12 cellular contexts compared by ENCODE assay signal in the genomic region with DNA sequence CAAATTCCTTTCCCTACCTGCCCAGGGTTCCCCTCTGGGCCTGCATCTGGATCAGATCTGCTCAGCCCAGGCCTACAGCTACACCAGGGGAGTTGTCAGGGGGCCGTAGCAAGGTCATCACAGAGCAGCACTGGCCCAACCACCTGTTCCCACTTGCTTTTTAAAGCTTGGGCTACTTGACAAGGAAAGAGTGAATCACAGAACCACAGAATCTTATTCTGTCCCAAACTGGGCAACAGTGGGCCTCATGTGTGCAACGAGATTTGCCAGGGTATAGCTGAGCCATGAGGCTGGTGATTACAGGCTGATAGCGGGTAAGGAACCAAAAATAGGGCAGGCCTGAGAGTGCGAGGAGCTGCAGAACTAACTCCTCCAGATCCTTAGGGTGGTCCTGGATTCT.
DNase-seq lines count a peak whose midpoint lies in the region; TF ChIP-seq lines count a peak whose summit lies in the region.
"Had no signal": no experiment of that assay in that cellular context is flagged by ENCODE, and none has a peak within 500 bp of the region (broad histone marks: within the 10 kb centered on the region; RNA-seq: fewer than 3 reads in every experiment).

No MANE protein-coding gene starts in this region.

- DNase-seq in A172 (ENCODE audit: low spot score) = peak; percentile 54
- DNase-seq in RWPE1 (ENCODE audit: low spot score) = no peak
- DNase-seq in coronary artery (ENCODE audit: low spot score) = no peak
- no peak for DNase-seq in foreskin melanocyte
- no peak for DNase-seq in epidermal melanocyte (ENCODE audit: insufficient read length, low spot score)
- DNase-seq in H4 (ENCODE audit: low spot score) = no peak
- DNase-seq in SW 1271 (lab: John Stamatoyannopoulos, UW) = no peak
- DNase-seq: activated CD8-positive, alpha-beta T cell treated with anti-CD3 and anti-CD28 coated beads for 36 hours; Caco-2; NCI-H2171 treated with DMSO at 0.1 percent for 48 hours had no signal

- no peaks in the 10 kb centered on the region for H3K36me3 ChIP-seq in rectal smooth muscle tissue (ENCODE audit: control insufficient read depth, insufficient read depth, low read length)
- H3K36me3 ChIP-seq: vagina had no signal

- POLR2A ChIA-PET in RWPE1 (lab: Yijun Ruan, JAX; ENCODE audit: low non-redundant PET) = no interaction called here

- H3K27ac ChIP-seq in RWPE1 (peak overlapping the region; percentile 68), coronary artery (peak overlapping the region; percentile 64 to 77), rectal smooth muscle tissue (ENCODE audit: low read depth, low read length) (peak overlapping the region; percentile 19)
- H3K27ac ChIP-seq: vagina had no signal

- no peaks in the 10 kb centered on the region for H3K27me3 ChIP-seq in rectal smooth muscle tissue (ENCODE audit: control insufficient read depth, insufficient read depth, low read length)
- H3K27me3 ChIP-seq: vagina had no signal

- H3K4me3 ChIP-seq in coronary artery = no peak overlapping the region
- no peak overlapping the region for H3K4me3 ChIP-seq in rectal smooth muscle tissue (ENCODE audit: low read length)
- H3K4me3 ChIP-seq: vagina had no signal

- no peak overlapping the region for H3K9ac ChIP-seq in rectal smooth muscle tissue (ENCODE audit: low read length)

- CTCF ChIA-PET in RWPE1 (lab: Yijun Ruan, JAX) = no interaction called here

- peaks cover 14% of the 10 kb centered on the region for H3K4me1 ChIP-seq in rectal smooth muscle tissue (ENCODE audit: control insufficient read depth, insufficient read depth, low read length)

- TF ChIP-seq CTCF in RWPE1 (conservative IDR thresholded peaks at IDR 0.05; ENCODE audit: low read depth) (no peak), coronary artery (IDR thresholded peaks at IDR 0.05) (no peak)

Comparison
In these comparisons a context has a peak if more than half of its experiments do, and no peak if none do; other contexts are left out.
1. H3K27ac ChIP-seq: peak in every context shown above with its lines; median percentile 70 in coronary artery; 68 in RWPE1; 19 in rectal smooth muscle tissue.